ENCODE assay signal across 9 cellular contexts in genomic region chr12:50507930-50508329, GRCh38. TPM values are rescaled to one million over a fixed set of nuclear protein-coding genes. Genes with fewer than 3 reads are reported as not detected.
A peak's percentile ranks its signal among the peaks of the same experiment; 100 is the strongest.
DNase-seq lines count a peak whose midpoint lies in the region; ATAC-seq and TF ChIP-seq lines count a peak whose summit lies in the region.
"Had no signal": no experiment of that assay in that cellular context is flagged by ENCODE, and none has a peak within 500 bp of the region (broad histone marks: within the 10 kb centered on the region; RNA-seq: fewer than 3 reads in every experiment).

No MANE protein-coding gene starts in this region.

- peak overlapping the region; percentile 84 for H3K27ac Mint-ChIP-seq in activated CD4-positive, alpha-beta T cell treated with anti-CD3 and anti-CD28 coated beads for 36 hours
- peak overlapping the region; percentile 76 for H3K27ac Mint-ChIP-seq in activated B cell treated with CpG ODN at 0.5 μM for 24 hours

- intact Hi-C loops in activated CD4-positive, alpha-beta T cell treated with anti-CD3 and anti-CD28 coated beads for 36 hours (cut with DNase I, micrococcal nuclease), result loop anchor here (5.0 to 10.0 kb wide), 3 partner anchors 114 to 517 kb away; partner anchors contain the start of gene SLC11A2 (in 1 of the 2)
- intact Hi-C loops in activated B cell treated with CpG ODN at 0.5 μM for 24 hours (cut with micrococcal nuclease) (loop anchor here (5.0 kb wide), 1 partner anchor 34 kb away; no protein-coding TSS in a partner anchor), colonic mucosa (cut with DNase I) (loop anchor here (10.0 kb wide), 1 partner anchor 227 kb away; no protein-coding TSS in a partner anchor)

- peaks cover 51% of the 10 kb centered on the region for H3K4me1 Mint-ChIP-seq in activated CD4-positive, alpha-beta T cell treated with anti-CD3 and anti-CD28 coated beads for 36 hours
- peaks cover 73% of the 10 kb centered on the region for H3K4me1 Mint-ChIP-seq in activated B cell treated with CpG ODN at 0.5 μM for 24 hours

- peaks cover 12% of the 10 kb centered on the region for H3K4me1 ChIP-seq in colonic mucosa

- H3K27me3 ChIP-seq in colonic mucosa, result no peaks in the 10 kb centered on the region
- H3K27me3 ChIP-seq: breast epithelium had no signal

- H3K36me3 ChIP-seq in colonic mucosa, result no peaks in the 10 kb centered on the region
- H3K36me3 ChIP-seq: breast epithelium had no signal

- no peaks in the 10 kb centered on the region for H3K27me3 Mint-ChIP-seq in activated CD4-positive, alpha-beta T cell treated with anti-CD3 and anti-CD28 coated beads for 36 hours
- H3K27me3 Mint-ChIP-seq in activated B cell treated with CpG ODN at 0.5 μM for 24 hours, result no peaks in the 10 kb centered on the region

- no peaks in the 10 kb centered on the region for H3K9me3 ChIP-seq in colonic mucosa
- H3K9me3 ChIP-seq: breast epithelium had no signal

- peaks cover 11% of the 10 kb centered on the region for H3K36me3 Mint-ChIP-seq in activated CD4-positive, alpha-beta T cell treated with anti-CD3 and anti-CD28 coated beads for 36 hours (ENCODE audit: low read depth)
- H3K36me3 Mint-ChIP-seq in activated B cell treated with CpG ODN at 0.5 μM for 24 hours (ENCODE audit: low read depth), result peaks cover 7% of the 10 kb centered on the region

- no peaks in the 10 kb centered on the region for H3K9me3 Mint-ChIP-seq in activated CD4-positive, alpha-beta T cell treated with anti-CD3 and anti-CD28 coated beads for 36 hours (ENCODE audit: low read depth)
- H3K9me3 Mint-ChIP-seq in activated B cell treated with CpG ODN at 0.5 μM for 24 hours, result no peaks in the 10 kb centered on the region

- CTCF ChIA-PET in activated CD4-positive, alpha-beta T cell treated with anti-CD3 and anti-CD28 coated beads for 36 hours (lab: Charles Lee), result interaction anchor here (0.9 to 5.0 kb wide), 15 partner anchors 8 to 156 kb away, joined by 3 to 58 read pairs (median 4); no protein-coding TSS in a partner anchor
- CTCF ChIA-PET in activated B cell treated with CpG ODN at 0.5 μM for 24 hours (lab: Charles Lee), result interaction anchor here (1.0 to 3.2 kb wide), 5 partner anchors 12 to 134 kb away, joined by 3 to 19 read pairs (median 3); no protein-coding TSS in a partner anchor

- peak overlapping the region in 1 of 2 donors; percentile 46 for H3K9ac ChIP-seq in colonic mucosa (ENCODE audit: low read depth in 2 of 2, low read length in 2 of 2)

- no peak overlapping the region for H3K4me3 ChIP-seq in colonic mucosa

- peak; percentile 15 for ATAC-seq in activated CD4-positive, alpha-beta T cell treated with anti-CD3 and anti-CD28 coated beads for 36 hours
- no peak for ATAC-seq in activated B cell treated with CpG ODN at 0.5 μM for 24 hours (ENCODE audit: low read depth)
- no peak for ATAC-seq in GM18517 (IDR thresholded peaks at IDR 0.05; ENCODE audit: unreplicated experiment)

- POLR2A ChIA-PET in activated CD4-positive, alpha-beta T cell treated with anti-CD3 and anti-CD28 coated beads for 36 hours (lab: Charles Lee), result interaction anchor here (0.6 to 2.8 kb wide), 5 partner anchors 10 to 181 kb away, joined by 3 to 11 read pairs (median 3); no protein-coding TSS in a partner anchor
- POLR2A ChIA-PET in activated B cell treated with CpG ODN at 0.5 μM for 24 hours (lab: Charles Lee), result interaction anchor here (0.5 to 3.0 kb wide), 8 partner anchors 10 to 538 kb away, joined by 3 to 16 read pairs (median 4); no protein-coding TSS in a partner anchor

- DNase-seq in activated CD4-positive, alpha-beta T cell treated with anti-CD3 and anti-CD28 coated beads for 36 hours, result peak; percentile 41
- no peak for DNase-seq in activated CD4-positive, alpha-beta T cell treated with anti-CD3 and anti-CD28 coated beads, Interleukin-2, amount 50 U/mL, for 48 hours
- DNase-seq in activated B cell treated with CpG ODN at 0.5 μM for 24 hours, result no peak
- no peak for DNase-seq in epithelial cell of prostate (ENCODE audit: low read depth, low spot score)
- DNase-seq in renal cortical epithelial cell (ENCODE audit: low read depth), result peak; percentile 21
- no peak for DNase-seq in colonic mucosa
- no peak for DNase-seq in NK-92 treated with Interleukin-12 subunit alpha and Interleukin-12 subunit beta, amount 100 ng/mL, for 24 hours (lab: John Stamatoyannopoulos, UW)

- TF ChIP-seq CTCF in activated B cell treated with CpG ODN at 0.5 μM for 24 hours (IDR thresholded peaks at IDR 0.05) (no peak), colonic mucosa (IDR thresholded peaks at IDR 0.05) (no peak)

- peak overlapping the region; percentile 84 for H3K27ac ChIP-seq in epithelial cell of prostate
- no peak overlapping the region for H3K27ac ChIP-seq in colonic mucosa

- H3K4me3 Mint-ChIP-seq in activated CD4-positive, alpha-beta T cell treated with anti-CD3 and anti-CD28 coated beads for 36 hours, result peak overlapping the region; percentile 98
- peak overlapping the region; percentile 50 for H3K4me3 Mint-ChIP-seq in activated B cell treated with CpG ODN at 0.5 μM for 24 hours

RNA-seq across cellular contexts. Expression of gene DIP2B, which starts 3.1 kb away (rescaled TPM):
- total RNA-seq in activated CD4-positive, alpha-beta T cell treated with anti-CD3 and anti-CD28 coated beads for 36 hours, result 10 to 100 TPM; 29.2 to 29.4 TPM
- total RNA-seq in activated B cell treated with CpG ODN at 0.5 μM for 24 hours (32.2 and 32.3 TPM in 2 replicates), renal cortical epithelial cell (37.2 and 60.2 TPM in 2 replicates), colonic mucosa (10 to 100 TPM; 34.3 to 36.8 TPM)

Comparison
In these comparisons a context has a peak if more than half of its experiments do, and no peak if none do; other contexts are left out.
1. DNase-seq: peak in activated CD4-positive, alpha-beta T cell treated with anti-CD3 and anti-CD28 coated beads for 36 hours (single experiment) and renal cortical epithelial cell (single experiment); none in activated CD4-positive, alpha-beta T cell treated with anti-CD3 and anti-CD28 coated beads, Interleukin-2, amount 50 U/mL, for 48 hours (0 of 2), activated B cell treated with CpG ODN at 0.5 μM for 24 hours (single experiment), epithelial cell of prostate (single experiment), colonic mucosa (single experiment) and NK-92 treated with Interleukin-12 subunit alpha and Interleukin-12 subunit beta, amount 100 ng/mL, for 24 hours (single experiment).